20 cellular contexts compared by ENCODE assay signal in genomic region chr12:105476616-105477015, GRCh38.
A peak's percentile ranks its signal among the peaks of the same experiment; 100 is the strongest.
DNase-seq lines count a peak whose midpoint lies in the region; ATAC-seq, FAIRE-seq and TF ChIP-seq lines count a peak whose summit lies in the region.
"Had no signal": no experiment of that assay in that cellular context is flagged by ENCODE, and none has a peak within 500 bp of the region (broad histone marks: within the 10 kb centered on the region; RNA-seq: fewer than 3 reads in every experiment).

No MANE protein-coding gene starts in this region.

- peak overlapping the region; percentile 27 for H3K4me2 ChIP-seq in MM.1S (ENCODE audit: low read depth, low read length)

- H3K4me1 ChIP-seq in MM.1S (ENCODE audit: low read length): peaks cover 18% of the 10 kb centered on the region
- H3K4me1 ChIP-seq in pancreas: no peaks in the 10 kb centered on the region
- H3K4me1 ChIP-seq in gastroesophageal sphincter: no peaks in the 10 kb centered on the region
- H3K4me1 ChIP-seq: SJSA1 had no signal

- WGBS in pancreas, 2 donors: 48 to 52% methylated on average over 2 of the region's 2 CpGs
- whole genome bisulfite sequencing in gastroesophageal sphincter (ENCODE audit: low coverage in 1 of 2), 2 donors: 47 to 50% methylated on average over 2 of the region's 2 CpGs

- TF ChIP-seq POLR2A in GM12892 (IDR thresholded peaks at IDR 0.05; ENCODE audit: low read depth, low read length) (no peak), gastroesophageal sphincter (IDR thresholded peaks at IDR 0.05) (no peak)

- H4K20me1 ChIP-seq in MM.1S (ENCODE audit: insufficient read depth, low read length): no peaks in the 10 kb centered on the region

- no peak for TF ChIP-seq EP300 in gastroesophageal sphincter (IDR thresholded peaks at IDR 0.05)

- peak overlapping the region; percentile 26; the same call in 1 of the 2 replicates for H3K4me3 ChIP-seq in MM.1S (ENCODE audit: low read length)
- no peak overlapping the region for H3K4me3 ChIP-seq in pancreas
- H3K4me3 ChIP-seq in gastroesophageal sphincter: no peak overlapping the region
- H3K4me3 ChIP-seq: dorsolateral prefrontal cortex, SJSA1 had no signal

- no peak for DNase-seq in GM12892 (ENCODE audit: insufficient read length)
- DNase-seq in MM.1S: peak; percentile 80
- DNase-seq in pancreas: no peak
- DNase-seq in NCI-H128 (lab: John Stamatoyannopoulos, UW; ENCODE audit: unreplicated experiment): no peak
- DNase-seq in NCI-H524 treated with DMSO at 0.1 percent for 48 hours (lab: John Stamatoyannopoulos, UW): no peak
- DNase-seq: activated CD4-positive, alpha-beta T cell treated with anti-CD3 and anti-CD28 coated beads, Interleukin-2, amount 10 ng/mL, durations not matched to agents 7 days and 5 days; activated T-cell treated with anti-CD3 and anti-CD28 coated beads, Interleukin-2, amount 50 U/mL, for 24 hours; dorsolateral prefrontal cortex; glutamatergic neuron; Kasumi-1; left ventricle myocardium superior; NCI-H1694 treated with DMSO at 0.1 percent for 48 hours; NCI-H446 treated with DMSO at 0.1 percent for 48 hours; right cardiac atrium had no signal

- intact Hi-C loops in pancreas (cut with DNase I): no loop called here

- peak overlapping the region; percentile 62 for H3K27ac ChIP-seq in MM.1S (ENCODE audit: low read length)
- H3K27ac ChIP-seq in pancreas: no peak overlapping the region
- no peak overlapping the region for H3K27ac ChIP-seq in gastroesophageal sphincter
- H3K27ac ChIP-seq: dorsolateral prefrontal cortex, SJSA1 had no signal

- H3K9ac ChIP-seq in MM.1S (ENCODE audit: low read length): no peak overlapping the region

- H3K27me3 ChIP-seq in MM.1S (replicated peaks; ENCODE audit: insufficient read depth, low read length): no peaks in the 10 kb centered on the region
- H3K27me3 ChIP-seq in pancreas: no peaks in the 10 kb centered on the region
- no peaks in the 10 kb centered on the region for H3K27me3 ChIP-seq in gastroesophageal sphincter
- H3K27me3 ChIP-seq: SJSA1 had no signal

- no peaks in the 10 kb centered on the region for H3K9me2 ChIP-seq in MM.1S (replicated peaks; ENCODE audit: insufficient read depth, low read length)

- H3K9me3 ChIP-seq in MM.1S (replicated peaks; ENCODE audit: insufficient read depth, low read length) (no peaks in the 10 kb centered on the region), pancreas (no peaks in the 10 kb centered on the region), gastroesophageal sphincter (no peaks in the 10 kb centered on the region)
- H3K9me3 ChIP-seq: SJSA1 had no signal

- ATAC-seq in GM18907 (IDR thresholded peaks at IDR 0.05; ENCODE audit: unreplicated experiment) (peak; percentile 62), HG02885 (IDR thresholded peaks at IDR 0.05; ENCODE audit: poor library complexity, unreplicated experiment) (peak; percentile 58), pancreas (no peak), gastroesophageal sphincter (no peak)
- ATAC-seq: esophagus mucosa, left ventricle myocardium superior, right cardiac atrium had no signal

- H3K36me3 ChIP-seq in MM.1S (replicated peaks; ENCODE audit: insufficient read depth, low read length): no peaks in the 10 kb centered on the region
- no peaks in the 10 kb centered on the region for H3K36me3 ChIP-seq in pancreas
- H3K36me3 ChIP-seq in gastroesophageal sphincter: no peaks in the 10 kb centered on the region
- H3K36me3 ChIP-seq: SJSA1 had no signal

- FAIRE-seq in GM12892 (lab: Jason Lieb, UNC) (peak; percentile 33), pancreas (lab: Jason Lieb, UNC) (no peak)
- FAIRE-seq: H54 had no signal

- H3F3A ChIP-seq in MM.1S (ENCODE audit: insufficient read depth, low read length): peaks cover 13% of the 10 kb centered on the region

- peak overlapping the region; percentile 17; the same call in 1 of the 2 replicates for H2AFZ ChIP-seq in MM.1S (ENCODE audit: low read length)

- TF ChIP-seq CTCF in MM.1S (IDR thresholded peaks at IDR 0.05; ENCODE audit: low read length) (no peak), pancreas (IDR thresholded peaks at IDR 0.05) (no peak), gastroesophageal sphincter (IDR thresholded peaks at IDR 0.05) (no peak)

- no peaks in the 10 kb centered on the region for H3K79me2 ChIP-seq in MM.1S (ENCODE audit: low read length)

Comparison
In these comparisons a context has a peak if more than half of its experiments do, and no peak if none do; other contexts are left out.
1. ATAC-seq: peak in GM18907 (single experiment) and HG02885 (single experiment); none in pancreas (0 of 4) and gastroesophageal sphincter (single experiment).